ENCODE assay signal across 9 cellular contexts in genomic region chr1:22930235-22930912, GRCh38. TPM values are rescaled to one million over a fixed set of nuclear protein-coding genes. Genes with fewer than 3 reads are reported as not detected.
DNase-seq lines count a peak whose midpoint lies in the region; ATAC-seq and TF ChIP-seq lines count a peak whose summit lies in the region.
"Had no signal": no experiment of that assay in that cellular context is flagged by ENCODE, and none has a peak within 500 bp of the region (broad histone marks: within the 10 kb centered on the region; RNA-seq: fewer than 3 reads in every experiment).

No MANE protein-coding gene starts in this region.

- H3K79me2 ChIP-seq in DND-41 (ENCODE audit: insufficient read depth, low read length), result no peaks in the 10 kb centered on the region

- DNase-seq in DND-41 (peak; percentile 28), HPDE6-E6E7 (ENCODE audit: extremely low spot score) (peak; percentile 58), SKM-1 treated with dmso at 0.1 percent for 144 hours (lab: John Stamatoyannopoulos, UW; ENCODE audit: unreplicated experiment) (peak; percentile 21), epithelial cell of proximal tubule (ENCODE audit: low read depth) (no peak), myocyte (ENCODE audit: low read depth) (peak; percentile 58), vagina (ENCODE audit: extremely low spot score in 2 of 2) (no peak), NCI-H226 (no peak)

- TF ChIP-seq POLR2A in vagina (IDR thresholded peaks at IDR 0.05), result no peak

- no peak overlapping the region for H3K9ac ChIP-seq in DND-41 (ENCODE audit: low read depth, low read length)

- no peak for ATAC-seq in DND-41 (ENCODE audit: insufficient read depth, low read depth)
- no peak for ATAC-seq in HG03135 (IDR thresholded peaks at IDR 0.05; ENCODE audit: unreplicated experiment)

- H4K20me1 ChIP-seq in DND-41 (ENCODE audit: insufficient read depth, low read length), result peaks cover 3% of the 10 kb centered on the region; the same call in 1 of the 2 replicates

- peaks cover 3% of the 10 kb centered on the region for H3K27me3 ChIP-seq in DND-41 (ENCODE audit: insufficient read depth, low read length, poor library complexity)
- H3K27me3 ChIP-seq in vagina, result no peaks in the 10 kb centered on the region

- intact Hi-C loops in vagina (cut with DNase I), result no loop called here

- H3K4me3 ChIP-seq in DND-41 (ENCODE audit: low read depth in 1 of 2, low read length in 2 of 2) (no peak overlapping the region), epithelial cell of proximal tubule (ENCODE audit: low read depth, low read length) (no peak overlapping the region), vagina (no peak overlapping the region)

- TF ChIP-seq CTCF in DND-41 (IDR thresholded peaks at IDR 0.05; ENCODE audit: borderline replicate concordance, extremely low read depth, low read length, poor library complexity, severe bottlenecking), result peak; percentile 57
- peak; percentile 85 for TF ChIP-seq CTCF in epithelial cell of proximal tubule (conservative IDR thresholded peaks at IDR 0.05; ENCODE audit: low read depth, low read length)
- peak; percentile 50 to 54 (median 50) for TF ChIP-seq CTCF in vagina (IDR thresholded peaks at IDR 0.05)

- no peak overlapping the region for H2AFZ ChIP-seq in DND-41 (ENCODE audit: low read depth, low read length)

- H3K27ac ChIP-seq in DND-41 (ENCODE audit: low read length), result no peak overlapping the region
- H3K27ac ChIP-seq in vagina, result no peak overlapping the region

- H3K36me3 ChIP-seq in DND-41 (ENCODE audit: insufficient read depth, low read length) (no peaks in the 10 kb centered on the region), vagina (no peaks in the 10 kb centered on the region)

- H3K4me2 ChIP-seq in DND-41 (ENCODE audit: insufficient read depth, low read length), result no peak overlapping the region

- H3K9me3 ChIP-seq in DND-41 (ENCODE audit: insufficient read depth, low read length, severe bottlenecking) (no peaks in the 10 kb centered on the region), vagina (no peaks in the 10 kb centered on the region)

- H3K4me1 ChIP-seq in DND-41 (ENCODE audit: insufficient read depth, low read length) (no peaks in the 10 kb centered on the region), vagina (no peaks in the 10 kb centered on the region)

RNA-seq across cellular contexts. Expression of gene LACTBL1, which starts 42.3 kb away (rescaled TPM):
- total RNA-seq in epithelial cell of proximal tubule (not detected in 2 replicates), myocyte (not detected in 2 replicates), vagina (not detected)
- not detected for polyA plus RNA-seq in myocyte (2012)
- total RNA-seq: T-helper 1 cell treated with Interleukin-12 subunit alpha and Interleukin-12 subunit beta and Interleukin-4 antibody, amounts not matched to agents 30 ng/mL and 1 ng/mL, for 36 hours had no signal

Comparison
In these comparisons a context has a peak if more than half of its experiments do, and no peak if none do; other contexts are left out.
1. DNase-seq: peak in DND-41 (single experiment), HPDE6-E6E7 (single experiment), SKM-1 treated with dmso at 0.1 percent for 144 hours (single experiment) and myocyte (single experiment); none in epithelial cell of proximal tubule (single experiment), vagina (0 of 2) and NCI-H226 (single experiment).
2. Peak in every context shown above with its lines, with median percentiles within 50 percentile points of each other: CTCF ChIP-seq.